ENCODE assay signal across 7 cellular contexts in the genomic region with DNA sequence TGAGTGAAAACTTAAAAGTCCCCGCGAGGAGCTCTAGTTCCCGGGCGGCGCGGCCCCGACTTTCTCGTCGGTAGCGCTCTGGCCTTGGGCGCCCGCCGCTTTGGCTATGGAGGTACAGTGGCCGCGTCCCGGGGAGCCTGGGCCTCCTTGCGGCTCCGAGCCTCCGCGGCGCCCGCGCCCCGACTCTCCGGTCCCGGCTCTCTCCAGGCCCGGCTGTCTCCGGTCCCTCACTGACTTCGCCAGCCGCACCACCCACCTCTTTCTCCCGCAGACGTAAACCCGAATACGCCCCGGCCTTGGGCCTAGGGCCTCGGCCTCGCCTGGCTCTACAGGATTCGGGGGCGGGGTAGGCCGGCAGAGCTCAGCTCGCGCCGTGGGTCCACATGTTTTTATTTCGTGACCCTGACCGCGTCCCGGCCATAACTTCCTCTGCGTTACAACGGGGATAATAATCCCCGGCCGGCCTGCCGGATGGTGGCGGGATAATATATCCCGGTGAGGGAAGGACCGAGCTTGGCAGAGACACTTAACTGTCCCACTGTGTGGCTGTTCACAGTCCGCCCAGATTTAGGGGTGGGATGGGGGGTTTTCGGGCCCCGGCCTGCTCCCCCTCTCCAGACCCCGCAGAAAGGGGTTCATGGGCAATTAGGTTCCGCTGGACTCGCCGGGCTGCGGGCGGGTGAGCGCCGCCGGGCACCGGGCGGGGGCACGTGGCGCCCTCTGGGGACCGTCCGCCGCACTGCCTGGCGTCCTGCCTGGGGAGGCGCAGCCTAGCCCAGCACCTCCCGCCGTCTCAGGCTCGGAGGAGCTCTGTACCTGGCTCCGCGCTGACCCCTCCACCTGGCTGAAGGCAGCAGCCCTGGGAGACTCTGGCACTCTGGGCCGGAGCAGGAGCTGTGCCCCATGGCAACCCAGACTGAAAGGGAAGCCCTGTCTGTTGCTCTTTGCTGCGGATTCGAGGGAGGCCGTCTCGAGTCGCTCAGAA. TPM values are rescaled to one million over a fixed set of nuclear protein-coding genes. Genes with fewer than 3 reads are reported as not detected.
DNase-seq lines count a peak whose midpoint lies in the region; ATAC-seq and TF ChIP-seq lines count a peak whose summit lies in the region.

No MANE protein-coding gene starts in this region.

- H3K36me3 ChIP-seq in gastrocnemius medialis = no peaks in the 10 kb centered on the region

- CTCF ChIA-PET in WTC11 (lab: Charles Lee) = interaction anchor here (0.5 to 3.1 kb wide), 38 partner anchors 8 to 819 kb away, joined by 3 to 63 read pairs (median 3); partner anchors contain the start of genes NT5E, SNX14 and TBX18

- peaks cover 18% of the 10 kb centered on the region for H3K4me1 Mint-ChIP-seq in WTC11

- no peaks in the 10 kb centered on the region for H3K9me3 Mint-ChIP-seq in WTC11

- H3K4me3 ChIP-seq in gastrocnemius medialis = peak overlapping the region; percentile 48 to 57 (median 51)

- H3K27me3 ChIP-seq in gastrocnemius medialis = peaks cover 52 to 71% (median 64%) of the 10 kb centered on the region in 3 donors

- peak; percentile 78 for ATAC-seq in GM18511 (IDR thresholded peaks at IDR 0.05; ENCODE audit: unreplicated experiment)
- ATAC-seq in HG02852 (IDR thresholded peaks at IDR 0.05; ENCODE audit: unreplicated experiment) = peak; percentile 72
- peak; percentile 92 for ATAC-seq in WTC11
- peak; percentile 83 to 89 for ATAC-seq in left cardiac atrium
- peak; percentile 21 to 29 for ATAC-seq in gastrocnemius medialis

- intact Hi-C loops in left cardiac atrium (cut with DNase I) (loop anchor here in 1 of 2 donors (5.0 kb wide), 1 partner anchor 352 kb away; no protein-coding TSS in a partner anchor), gastrocnemius medialis (cut with DNase I; ENCODE audit: low total_unique reads) (loop anchor here (10.0 kb wide), 1 partner anchor 890 kb away; no protein-coding TSS in a partner anchor)

- H3K36me3 Mint-ChIP-seq in WTC11 = no peaks in the 10 kb centered on the region

- TF ChIP-seq POLR2A in gastrocnemius medialis (IDR thresholded peaks at IDR 0.05) = no peak

- peak overlapping the region in 3 of 4 donors; percentile 41 to 49 (median 47) for H3K27ac ChIP-seq in gastrocnemius medialis

- peaks cover 100% of the 10 kb centered on the region for H3K27me3 Mint-ChIP-seq in WTC11 (ENCODE audit: low read depth)

- H3K27ac Mint-ChIP-seq in WTC11 = no peak overlapping the region

- TF ChIP-seq CTCF in WTC11 (IDR thresholded peaks at IDR 0.05) (peak; percentile 75), gastrocnemius medialis (IDR thresholded peaks at IDR 0.05 in 4 of 5, conservative IDR thresholded peaks at IDR 0.05 in 1 of 5) (peak in 1 of 5 experiments; percentile 43)

- in situ Hi-C loops in gastrocnemius medialis (cut with MboI; ENCODE audit: low sequenced_read_pairs in 4 of 4) = no loop called here

- H3K9me3 ChIP-seq in gastrocnemius medialis = no peaks in the 10 kb centered on the region

- peaks cover 0 to 7% of the 10 kb centered on the region in 2 donors for H3K4me1 ChIP-seq in gastrocnemius medialis

- H3K4me3 Mint-ChIP-seq in WTC11 = peak overlapping the region; percentile 72

- POLR2A ChIA-PET in WTC11 (lab: Charles Lee) = interaction anchor here (1.1 to 1.4 kb wide), 2 partner anchors 10 to 12 kb away, joined by 3 to 4 read pairs; partner anchors contain the start of gene TBX18

- DNase-seq in WTC11 (ENCODE audit: low spot score) (peak; percentile 81), left cardiac atrium (peak; percentile 71), gastrocnemius medialis (peak in 1 of 2 donors; percentile 13), CD1c-positive myeloid dendritic cell (ENCODE audit: extremely low spot score) (no peak), NAMALWA (ENCODE audit: low spot score) (no peak)

TF ChIP-seq in WTC11, 78 proteins besides CTCF, POLR2A, EP300 and RAD21 (continues in another document):
- no peak for TF ChIP-seq NR3C1 (CRISPR knock-in tag; conservative IDR thresholded peaks at IDR 0.05; ENCODE audit: low read depth)
- 0 out of 2 replicates have a peak, but pooled peaks have one; percentile 29 for TF ChIP-seq CREM (CRISPR knock-in tag; IDR thresholded peaks at IDR 0.05)
- TF ChIP-seq, protein P1, sequence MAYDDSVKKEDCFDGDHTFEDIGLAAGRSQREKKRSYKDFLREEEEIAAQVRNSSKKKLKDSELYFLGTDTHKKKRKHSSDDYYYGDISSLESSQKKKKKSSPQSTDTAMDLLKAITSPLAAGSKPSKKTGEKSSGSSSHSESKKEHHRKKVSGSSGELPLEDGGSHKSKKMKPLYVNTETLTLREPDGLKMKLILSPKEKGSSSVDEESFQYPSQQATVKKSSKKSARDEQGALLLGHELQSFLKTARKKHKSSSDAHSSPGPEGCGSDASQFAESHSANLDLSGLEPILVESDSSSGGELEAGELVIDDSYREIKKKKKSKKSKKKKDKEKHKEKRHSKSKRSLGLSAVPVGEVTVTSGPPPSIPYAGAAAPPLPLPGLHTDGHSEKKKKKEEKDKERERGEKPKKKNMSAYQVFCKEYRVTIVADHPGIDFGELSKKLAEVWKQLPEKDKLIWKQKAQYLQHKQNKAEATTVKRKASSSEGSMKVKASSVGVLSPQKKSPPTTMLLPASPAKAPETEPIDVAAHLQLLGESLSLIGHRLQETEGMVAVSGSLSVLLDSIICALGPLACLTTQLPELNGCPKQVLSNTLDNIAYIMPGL (CRISPR knock-in tag; IDR thresholded peaks at IDR 0.05) = peak; percentile 77
- peak; percentile 52 for TF ChIP-seq SP1 (CRISPR knock-in tag; conservative IDR thresholded peaks at IDR 0.05)
- TF ChIP-seq NR1H2 (CRISPR knock-in tag; IDR thresholded peaks at IDR 0.05) = no peak
- TF ChIP-seq ZNF121 (CRISPR knock-in tag; IDR thresholded peaks at IDR 0.05) = no peak
- no peak for TF ChIP-seq EMX1 (CRISPR knock-in tag; IDR thresholded peaks at IDR 0.05)
- TF ChIP-seq ELF4 (CRISPR knock-in tag; IDR thresholded peaks at IDR 0.05; ENCODE audit: low read depth) = no peak
- TF ChIP-seq CDX4 (CRISPR knock-in tag; IDR thresholded peaks at IDR 0.05; ENCODE audit: borderline replicate concordance) = no peak
- TF ChIP-seq FOXK1 (CRISPR knock-in tag; IDR thresholded peaks at IDR 0.05) = no peak
- no peak for TF ChIP-seq MYBL2 (CRISPR knock-in tag; IDR thresholded peaks at IDR 0.05)
- TF ChIP-seq, protein P2, sequence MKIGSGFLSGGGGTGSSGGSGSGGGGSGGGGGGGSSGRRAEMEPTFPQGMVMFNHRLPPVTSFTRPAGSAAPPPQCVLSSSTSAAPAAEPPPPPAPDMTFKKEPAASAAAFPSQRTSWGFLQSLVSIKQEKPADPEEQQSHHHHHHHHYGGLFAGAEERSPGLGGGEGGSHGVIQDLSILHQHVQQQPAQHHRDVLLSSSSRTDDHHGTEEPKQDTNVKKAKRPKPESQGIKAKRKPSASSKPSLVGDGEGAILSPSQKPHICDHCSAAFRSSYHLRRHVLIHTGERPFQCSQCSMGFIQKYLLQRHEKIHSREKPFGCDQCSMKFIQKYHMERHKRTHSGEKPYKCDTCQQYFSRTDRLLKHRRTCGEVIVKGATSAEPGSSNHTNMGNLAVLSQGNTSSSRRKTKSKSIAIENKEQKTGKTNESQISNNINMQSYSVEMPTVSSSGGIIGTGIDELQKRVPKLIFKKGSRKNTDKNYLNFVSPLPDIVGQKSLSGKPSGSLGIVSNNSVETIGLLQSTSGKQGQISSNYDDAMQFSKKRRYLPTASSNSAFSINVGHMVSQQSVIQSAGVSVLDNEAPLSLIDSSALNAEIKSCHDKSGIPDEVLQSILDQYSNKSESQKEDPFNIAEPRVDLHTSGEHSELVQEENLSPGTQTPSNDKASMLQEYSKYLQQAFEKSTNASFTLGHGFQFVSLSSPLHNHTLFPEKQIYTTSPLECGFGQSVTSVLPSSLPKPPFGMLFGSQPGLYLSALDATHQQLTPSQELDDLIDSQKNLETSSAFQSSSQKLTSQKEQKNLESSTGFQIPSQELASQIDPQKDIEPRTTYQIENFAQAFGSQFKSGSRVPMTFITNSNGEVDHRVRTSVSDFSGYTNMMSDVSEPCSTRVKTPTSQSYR (CRISPR knock-in tag; IDR thresholded peaks at IDR 0.05) = no peak
- no peak for TF ChIP-seq ZSCAN18 (CRISPR knock-in tag; IDR thresholded peaks at IDR 0.05)

RNA-seq across cellular contexts. Expression of gene TBX18, which starts 10.1 kb away (rescaled TPM):
- 0.15 TPM in 1 of 3 replicates, not detected in the others for total RNA-seq in WTC11 (2021)
- 10 to 100 TPM; 10.1 to 19.4 TPM for total RNA-seq in left cardiac atrium
- 1 to 10 TPM; 1.0 to 1.7 (median 1.3) TPM for total RNA-seq in gastrocnemius medialis

Comparison
In these comparisons a context has a peak if more than half of its experiments do, and no peak if none do; other contexts are left out.
1. ATAC-seq: peak in every context shown above with its lines; median percentile 92 in WTC11; 86 in left cardiac atrium; 78 in GM18511; 72 in HG02852; 25 in gastrocnemius medialis.
2. DNase-seq: peak in WTC11 (single experiment) and left cardiac atrium (single experiment); none in CD1c-positive myeloid dendritic cell (single experiment) and NAMALWA (single experiment).